21 cellular contexts compared by ENCODE assay signal in genomic region chr17:72974605-72975232, GRCh38.
DNase-seq lines count a peak whose midpoint lies in the region; ATAC-seq, FAIRE-seq and TF ChIP-seq lines count a peak whose summit lies in the region.
"Had no signal": no experiment of that assay in that cellular context is flagged by ENCODE, and none has a peak within 500 bp of the region (broad histone marks: within the 10 kb centered on the region; RNA-seq: fewer than 3 reads in every experiment).

No MANE protein-coding gene starts in this region.

- H3K4me2 ChIP-seq in mammary epithelial cell (ENCODE audit: insufficient read depth, low read depth, low read length) = no peak overlapping the region
- peak overlapping the region; percentile 40 for H3K4me2 ChIP-seq in PC-3 (ENCODE audit: low read length)
- H3K4me2 ChIP-seq: BLaER1 had no signal

- WGBS in mammary epithelial cell (ENCODE audit: low coverage, missing lambda C conversion rate) = 92% methylated on average over 4 of the region's 4 CpGs

- ATAC-seq in PC-3 = peak; percentile 87
- peak; percentile 58 for ATAC-seq in esophagus mucosa
- ATAC-seq in GM18502 (IDR thresholded peaks at IDR 0.05; ENCODE audit: poor library complexity, unreplicated experiment) = no peak
- ATAC-seq: T-cell had no signal

- H3K27ac ChIP-seq in mammary epithelial cell (ENCODE audit: insufficient read depth, low read depth, low read length) = no peak overlapping the region
- no peak overlapping the region for H3K27ac ChIP-seq in breast epithelium
- H3K27ac ChIP-seq in PC-3 (ENCODE audit: low read length) = peak overlapping the region; percentile 76
- H3K27ac ChIP-seq: BLaER1 had no signal

- dilution Hi-C loops in mammary epithelial cell (cut with HindIII; ENCODE audit: low sequenced_read_pairs) = no loop called here

- H3F3A ChIP-seq in PC-3 (ENCODE audit: low read length, unreplicated experiment) = peaks cover 10% of the 10 kb centered on the region

- H3K9me2 ChIP-seq in PC-3 (replicated peaks; ENCODE audit: low read length) = no peaks in the 10 kb centered on the region

- H3K4me3 ChIP-seq in mammary epithelial cell (replicated peaks in 1 of 3; ENCODE audit: insufficient read depth in 1 of 3, low read depth in 2 of 3, low read length in 3 of 3) = no peak overlapping the region
- no peak overlapping the region for H3K4me3 ChIP-seq in breast epithelium
- no peak overlapping the region for H3K4me3 ChIP-seq in PC-3 (ENCODE audit: low read length)
- H3K4me3 ChIP-seq: BLaER1 had no signal

- POLR2A ChIA-PET in PC-3 (lab: Charles Lee; ENCODE audit: unreplicated experiment) = no interaction called here

- H2AFZ ChIP-seq in mammary epithelial cell (ENCODE audit: low read depth, low read length) = no peak overlapping the region
- no peak overlapping the region for H2AFZ ChIP-seq in PC-3 (ENCODE audit: low read length)

- peak; percentile 67 for FAIRE-seq in urothelium cell line (lab: Jason Lieb, UNC)
- FAIRE-seq: G401.6, H54, islet of Langerhans had no signal

- H4K20me1 ChIP-seq in mammary epithelial cell (ENCODE audit: insufficient read depth, low read length) (no peaks in the 10 kb centered on the region), PC-3 (ENCODE audit: low read length) (no peaks in the 10 kb centered on the region)
- H4K20me1 ChIP-seq: BLaER1 had no signal

- BruUV-seq in mammary epithelial cell (replicated peaks; lab: Mats Ljungman, UMichigan) (no TSS peak), PC-3 (replicated peaks; lab: Mats Ljungman, UMichigan) (no TSS peak)

- H3K9me3 ChIP-seq in mammary epithelial cell (replicated peaks; ENCODE audit: insufficient read depth, low read length) = no peaks in the 10 kb centered on the region
- H3K9me3 ChIP-seq in breast epithelium = no peaks in the 10 kb centered on the region
- H3K9me3 ChIP-seq in PC-3 (ENCODE audit: low read length) = no peaks in the 10 kb centered on the region

- in situ Hi-C loops in mammary epithelial cell (cut with MboI; ENCODE audit: low sequenced_read_pairs in 2 of 2) = loop anchor here in 1 of 2 donors (25.0 kb wide), 1 partner anchor 412 kb away; no protein-coding TSS in a partner anchor

- H3K27me3 ChIP-seq in mammary epithelial cell (ENCODE audit: insufficient read depth, low read length) (no peaks in the 10 kb centered on the region), breast epithelium (no peaks in the 10 kb centered on the region), PC-3 (ENCODE audit: low read length) (no peaks in the 10 kb centered on the region)
- H3K27me3 ChIP-seq: BLaER1 had no signal

- H3K4me1 ChIP-seq in mammary epithelial cell (ENCODE audit: insufficient read depth, low read length) = no peaks in the 10 kb centered on the region
- peaks cover 0 to 8% of the 10 kb centered on the region in 2 donors for H3K4me1 ChIP-seq in breast epithelium
- H3K4me1 ChIP-seq in PC-3 (ENCODE audit: insufficient read depth, low read length) = peaks cover 60% of the 10 kb centered on the region

- intact Hi-C loops in mammary epithelial cell (cut with micrococcal nuclease) = loop anchor here (10.0 kb wide), 1 partner anchor 210 kb away; no protein-coding TSS in a partner anchor
- intact Hi-C loops in breast epithelium (cut with DNase I; ENCODE audit: low total_unique reads) = no loop called here
- intact Hi-C loops in PC-3 (cut with micrococcal nuclease) = loop anchor here (5.0 kb wide), 1 partner anchor 417 kb away; no protein-coding TSS in a partner anchor

- TF ChIP-seq CTCF in mammary epithelial cell (conservative IDR thresholded peaks at IDR 0.05 in 1 of 2, IDR thresholded peaks at IDR 0.05 in 1 of 2; ENCODE audit: extremely low read depth in 1 of 2, insufficient read depth in 1 of 2, low read depth in 1 of 2, low read length in 2 of 2) (no peak), breast epithelium (IDR thresholded peaks at IDR 0.05) (no peak), PC-3 (conservative IDR thresholded peaks at IDR 0.05; ENCODE audit: low read depth, low read length) (no peak)

- DNase-seq in mammary epithelial cell (peak; percentile 37), breast epithelium (ENCODE audit: low spot score in 2 of 2) (no peak), PC-3 (peak; percentile 93), urothelium cell line (ENCODE audit: low spot score) (no peak), NCI-H2196 treated with DMSO at 0.1 percent for 48 hours (lab: John Stamatoyannopoulos, UW; ENCODE audit: unreplicated experiment) (no peak), NCI-H1436 treated with DMSO at 0.1 percent for 48 hours (lab: John Stamatoyannopoulos, UW) (no peak)
- DNase-seq: 8988T; activated CD4-positive, alpha-beta T cell treated with anti-CD3 and anti-CD28 coated beads for 48 hours; cortex of kidney; NCI-H1105; NCI-H2107; NCI-H69; occipital lobe; SIG-M5; T-cell had no signal

- H3K9ac ChIP-seq in mammary epithelial cell (ENCODE audit: insufficient read depth, low read length) = no peak overlapping the region
- no peak overlapping the region for H3K9ac ChIP-seq in PC-3 (ENCODE audit: low read length)
- H3K9ac ChIP-seq: BLaER1 had no signal

- H3K79me2 ChIP-seq in mammary epithelial cell (ENCODE audit: insufficient read depth, low read length) (no peaks in the 10 kb centered on the region), PC-3 (ENCODE audit: low read length) (no peaks in the 10 kb centered on the region)

- CTCF ChIA-PET in mammary epithelial cell (lab: Charles Lee; ENCODE audit: low non-redundant PET) = no interaction called here
- CTCF ChIA-PET in PC-3 (lab: Charles Lee) = interaction anchor here (0.5 to 1.0 kb wide), 7 partner anchors 11 to 414 kb away, joined by 3 to 13 read pairs (median 5); no protein-coding TSS in a partner anchor

- H3K36me3 ChIP-seq in mammary epithelial cell (ENCODE audit: insufficient read depth, low read length) (no peaks in the 10 kb centered on the region), breast epithelium (no peaks in the 10 kb centered on the region), PC-3 (ENCODE audit: low read depth, low read length) (no peaks in the 10 kb centered on the region)

- TF ChIP-seq POLR2A in breast epithelium (IDR thresholded peaks at IDR 0.05) = no peak

Comparison
In these comparisons a context has a peak if more than half of its experiments do, and no peak if none do; other contexts are left out.
1. DNase-seq: peak in mammary epithelial cell (single experiment) and PC-3 (single experiment); none in breast epithelium (0 of 2), urothelium cell line (single experiment), NCI-H2196 treated with DMSO at 0.1 percent for 48 hours (single experiment) and NCI-H1436 treated with DMSO at 0.1 percent for 48 hours (single experiment).